In genomic region chr12:128909653-128910052, GRCh38 we compare ENCODE assay signal across 2 cellular contexts.
TF ChIP-seq lines count a peak whose summit lies in the region.

No MANE protein-coding gene starts in this region.

TF ChIP-seq in GM12878, 131 proteins besides CTCF, POLR2A, EP300 and RAD21:
- TF ChIP-seq ZNF592 (IDR thresholded peaks at IDR 0.05) (no peak), BCL3 (IDR thresholded peaks at IDR 0.05; ENCODE audit: borderline replicate concordance, insufficient read depth, low read depth, low read length, poor library complexity, severe bottlenecking) (peak; percentile 45), PKNOX1 (IDR thresholded peaks at IDR 0.05) (no peak), NFIC (IDR thresholded peaks at IDR 0.05; ENCODE audit: low read depth, low read length) (0 out of 2 replicates have a peak, but pooled peaks have one; percentile 22)

TF ChIP-seq in HepG2, 621 proteins besides CTCF, POLR2A, EP300 and RAD21:
- TF ChIP-seq ARID5B (CRISPR knock-in tag; IDR thresholded peaks at IDR 0.05): peak; percentile 31; the same call in 1 of the 2 replicates
- TF ChIP-seq ARID3A (IDR thresholded peaks at IDR 0.05; ENCODE audit: low read depth, low read length): 0 out of 2 replicates have a peak, but pooled peaks have one; percentile 15
- no peak for TF ChIP-seq SOX13 (IDR thresholded peaks at IDR 0.05)
- TF ChIP-seq SOX13 (CRISPR knock-in tag; conservative IDR thresholded peaks at IDR 0.05 in 1 of 2, IDR thresholded peaks at IDR 0.05 in 1 of 2): peak in 1 of 2 experiments; percentile 11; a peak in 1 of 4 replicates
- TF ChIP-seq FOXA3 (CRISPR knock-in tag; IDR thresholded peaks at IDR 0.05): peak; percentile 35; the same call in 1 of the 2 replicates
- TF ChIP-seq ZNF296 (CRISPR knock-in tag; conservative IDR thresholded peaks at IDR 0.05): no peak
- TF ChIP-seq SOX5 (CRISPR knock-in tag; IDR thresholded peaks at IDR 0.05; ENCODE audit: borderline replicate concordance): 0 out of 2 replicates have a peak, but pooled peaks have one; percentile 23
